ENCODE assay signal across 19 cellular contexts in genomic region chr16:74455619-74456289, GRCh38. TPM values are rescaled to one million over a fixed set of nuclear protein-coding genes. Genes with fewer than 3 reads are reported as not detected.
DNase-seq lines count a peak whose midpoint lies in the region; ATAC-seq lines count a peak whose summit lies in the region.
"Had no signal": no experiment of that assay in that cellular context is flagged by ENCODE, and none has a peak within 500 bp of the region (broad histone marks: within the 10 kb centered on the region; RNA-seq: fewer than 3 reads in every experiment).

No MANE protein-coding gene starts in this region.

- intact Hi-C loops in left colon (cut with DNase I, micrococcal nuclease) = loop anchor here in 1 of 2 donors (10.0 kb wide), 1 partner anchor 169 kb away; no protein-coding TSS in a partner anchor

- peak; percentile 7 for DNase-seq in AG08395 (ENCODE audit: low spot score)
- peak; percentile 64 for DNase-seq in LHCN-M2 (ENCODE audit: low read depth)
- peak in 24 of 61 donors; percentile 6 to 70 (median 20) for DNase-seq in caudate nucleus (lab: John Stamatoyannopoulos, UW)
- DNase-seq in left colon = no peak
- no peak for DNase-seq in T1000 (lab: John Stamatoyannopoulos, UW)
- no peak for DNase-seq in NCI-H526 treated with DMSO at 0.1 percent for 48 hours (lab: John Stamatoyannopoulos, UW)
- DNase-seq: activated CD8-positive, alpha-beta memory T cell treated with anti-CD3 and anti-CD28 coated beads, Interleukin-2, amount 50 U/mL, for 4 hours; amniotic stem cell; heart right ventricle; left lung; naive B cell; NCI-H1436; NCI-H345; OCI-M1; stimulated activated CD4-positive, alpha-beta T cell treated with anti-CD3 and anti-CD28 coated beads, Interleukin-2, amount 100 ng/mL, for 24 hours had no signal

- peak overlapping the region; percentile 83 for H3K27ac ChIP-seq in caudate nucleus (ENCODE audit: low read depth, low read length)
- H3K27ac ChIP-seq: heart right ventricle, left lung, upper lobe of left lung had no signal

- ATAC-seq in left colon (peak; percentile 34), HG03095 (IDR thresholded peaks at IDR 0.05; ENCODE audit: unreplicated experiment) (no peak), GM21529 (IDR thresholded peaks at IDR 0.05; ENCODE audit: unreplicated experiment) (no peak)
- ATAC-seq: heart right ventricle, left lung had no signal

RNA-seq across cellular contexts. Expression of gene CLEC18B, which starts 34.5 kb away (rescaled TPM):
- total RNA-seq in LHCN-M2 (2014; rRNA removed) (0.38 TPM in 1 of 2 replicates, not detected in the other), left colon (1 to 10 TPM; 1.6 to 3.4 TPM)
- 0.11 TPM for polyA plus RNA-seq in LHCN-M2 (2012)
- total RNA-seq: pulmonary artery endothelial cell had no signal

Comparison
In these comparisons a context has a peak if more than half of its experiments do, and no peak if none do; other contexts are left out.
1. DNase-seq: peak in AG08395 (single experiment) and LHCN-M2 (single experiment); none in left colon (0 of 2), T1000 (single experiment) and NCI-H526 treated with DMSO at 0.1 percent for 48 hours (single experiment).